ENCODE assay signal across 9 cellular contexts in genomic region chr2:108288534-108289106, GRCh38. TPM values are rescaled to one million over a fixed set of nuclear protein-coding genes. Genes with fewer than 3 reads are reported as not detected.
DNase-seq lines count a peak whose midpoint lies in the region; ATAC-seq and TF ChIP-seq lines count a peak whose summit lies in the region.
"Had no signal": no experiment of that assay in that cellular context is flagged by ENCODE, and none has a peak within 500 bp of the region (broad histone marks: within the 10 kb centered on the region; RNA-seq: fewer than 3 reads in every experiment).

Gene SULT1C2, plus strand, starts transcription at chr2:108288895. Its CDS starts 4,773 bp downstream, at chr2:108293668.

- no peak within 1 kb of the TSS for H3K18ac ChIP-seq in mesendoderm (ENCODE audit: low read length)

- H3K36me3 Mint-ChIP-seq in Calu3 (ENCODE audit: insufficient read depth, unreplicated experiment) = no peaks in the 10 kb centered on the region
- H3K36me3 Mint-ChIP-seq in activated CD4-positive, alpha-beta memory T cell treated with anti-CD3 and anti-CD28 coated beads, Interleukin-2, amount 10 ng/mL, durations not matched to agents 7 days and 5 days (ENCODE audit: low read depth) = no peaks in the 10 kb centered on the region

- H3K4me2 ChIP-seq in mesendoderm (ENCODE audit: low read length) = peak within 1 kb of the TSS; percentile 5

- no peak within 1 kb of the TSS for H4K8ac ChIP-seq in mesendoderm (ENCODE audit: low read depth, low read length)

- POLR2A ChIA-PET in activated CD4-positive, alpha-beta memory T cell treated with anti-CD3 and anti-CD28 coated beads, Interleukin-2, amount 10 ng/mL, durations not matched to agents 7 days and 5 days (lab: Charles Lee) = no interaction called here

- peaks cover 21% of the 10 kb centered on the region for H3K4me1 Mint-ChIP-seq in Calu3 (ENCODE audit: low read depth, unreplicated experiment)
- H3K4me1 Mint-ChIP-seq in activated CD4-positive, alpha-beta memory T cell treated with anti-CD3 and anti-CD28 coated beads, Interleukin-2, amount 10 ng/mL, durations not matched to agents 7 days and 5 days = no peaks in the 10 kb centered on the region
- H3K4me1 Mint-ChIP-seq: CD8-positive, alpha-beta memory T cell had no signal

- H3K79me1 ChIP-seq in mesendoderm (ENCODE audit: low read length) = no peaks in the 10 kb centered on the region

- CTCF ChIA-PET in Calu3 (lab: Charles Lee) = interaction anchor here (0.5 to 0.7 kb wide), 2 partner anchors 174 to 204 kb away, joined by 3 to 4 read pairs; no protein-coding TSS in a partner anchor
- CTCF ChIA-PET in activated CD4-positive, alpha-beta memory T cell treated with anti-CD3 and anti-CD28 coated beads, Interleukin-2, amount 10 ng/mL, durations not matched to agents 7 days and 5 days (lab: Charles Lee) = no interaction called here

- H3K9me3 Mint-ChIP-seq in Calu3 (ENCODE audit: low read depth, unreplicated experiment) = no peaks in the 10 kb centered on the region
- H3K9me3 Mint-ChIP-seq in activated CD4-positive, alpha-beta memory T cell treated with anti-CD3 and anti-CD28 coated beads, Interleukin-2, amount 10 ng/mL, durations not matched to agents 7 days and 5 days = peaks cover 5% of the 10 kb centered on the region

- peak within 1 kb of the TSS; percentile 71 for H3K56ac ChIP-seq in mesendoderm (ENCODE audit: low read length)

- H3K4me3 ChIP-seq in mesendoderm (ENCODE audit: low read length) = no peak within 1 kb of the TSS

- TF ChIP-seq POLR2A in erythroblast (IDR thresholded peaks at IDR 0.05; ENCODE audit: low read length) = no peak

- peaks cover 4% of the 10 kb centered on the region for H3K4me1 ChIP-seq in mesendoderm (ENCODE audit: control insufficient read depth, low read depth, low read length)

- no peak within 1 kb of the TSS for H4K5ac ChIP-seq in mesendoderm (ENCODE audit: low read length)

- TF ChIP-seq CTCF in Calu3 (IDR thresholded peaks at IDR 0.05; ENCODE audit: unreplicated experiment) = no peak

- H2BK5ac ChIP-seq in mesendoderm (ENCODE audit: low read length) = no peak within 1 kb of the TSS

- H2BK120ac ChIP-seq in mesendoderm (ENCODE audit: low read depth, low read length) = no peak within 1 kb of the TSS

- WGBS in mesendoderm (ENCODE audit: extremely low coverage, insufficient coverage, low lambda C conversion rate) = no CpG with 5 or more reads among the region's 7 CpGs

- H3K27me3 ChIP-seq in mesendoderm (ENCODE audit: insufficient read depth, low read length, poor library complexity) = no peaks in the 10 kb centered on the region

- DNase-seq in Calu3 (peak; percentile 17), NCI-H187 treated with DMSO at 0.1 percent for 48 hours (lab: John Stamatoyannopoulos, UW) (peak; percentile 21), cerebellar cortex (ENCODE audit: low spot score) (peak; percentile 6), mesendoderm (peak; percentile 85), erythroblast (lab: John Stamatoyannopoulos, UW) (no peak), NCI-H446 treated with DMSO at 0.1 percent for 48 hours (lab: John Stamatoyannopoulos, UW) (no peak)
- DNase-seq in activated CD4-positive, alpha-beta memory T cell treated with anti-CD3 and anti-CD28 coated beads, Interleukin-2, amount 10 ng/mL, durations not matched to agents 7 days and 5 days = no peak
- DNase-seq: CD8-positive, alpha-beta memory T cell had no signal

- no peak for ATAC-seq in HG03520 (IDR thresholded peaks at IDR 0.05; ENCODE audit: unreplicated experiment)

- no peak within 1 kb of the TSS for H3K4me3 Mint-ChIP-seq in Calu3 (ENCODE audit: low read depth, unreplicated experiment)
- no peak within 1 kb of the TSS for H3K4me3 Mint-ChIP-seq in activated CD4-positive, alpha-beta memory T cell treated with anti-CD3 and anti-CD28 coated beads, Interleukin-2, amount 10 ng/mL, durations not matched to agents 7 days and 5 days
- H3K4me3 Mint-ChIP-seq: CD8-positive, alpha-beta memory T cell had no signal

- intact Hi-C loops in Calu3 (cut with micrococcal nuclease; ENCODE audit: unreplicated experiment) = loop anchor here (5.0 kb wide), 1 partner anchor 54 kb away; no protein-coding TSS in a partner anchor

- H3K23ac ChIP-seq in mesendoderm (ENCODE audit: low read length) = no peak within 1 kb of the TSS

- H3K27ac Mint-ChIP-seq in Calu3 (ENCODE audit: unreplicated experiment) = no peak within 1 kb of the TSS
- H3K27ac Mint-ChIP-seq in activated CD4-positive, alpha-beta memory T cell treated with anti-CD3 and anti-CD28 coated beads, Interleukin-2, amount 10 ng/mL, durations not matched to agents 7 days and 5 days = no peak within 1 kb of the TSS
- H3K27ac Mint-ChIP-seq: CD8-positive, alpha-beta memory T cell had no signal

- no peak within 1 kb of the TSS for H3K9ac ChIP-seq in mesendoderm (ENCODE audit: low read length)

- no peak within 1 kb of the TSS for H2BK15ac ChIP-seq in mesendoderm (replicated peaks; ENCODE audit: low read depth)

- H3K4ac ChIP-seq in mesendoderm (ENCODE audit: low read depth, low read length) = no peak within 1 kb of the TSS

- no peaks in the 10 kb centered on the region for H3K79me2 ChIP-seq in mesendoderm (ENCODE audit: control insufficient read depth, insufficient read depth, low read length)

- H2AK5ac ChIP-seq in mesendoderm (ENCODE audit: low read length) = no peak within 1 kb of the TSS

- H3K36me3 ChIP-seq in mesendoderm (ENCODE audit: control insufficient read depth, insufficient read depth, low read length) = no peaks in the 10 kb centered on the region

- no peak within 1 kb of the TSS for H3K27ac ChIP-seq in mesendoderm (ENCODE audit: low read depth, low read length)

- no peaks in the 10 kb centered on the region for H3K27me3 Mint-ChIP-seq in Calu3 (ENCODE audit: unreplicated experiment)
- H3K27me3 Mint-ChIP-seq in activated CD4-positive, alpha-beta memory T cell treated with anti-CD3 and anti-CD28 coated beads, Interleukin-2, amount 10 ng/mL, durations not matched to agents 7 days and 5 days = peaks cover 3% of the 10 kb centered on the region

- BruUV-seq in Calu3 (replicated peaks; lab: Mats Ljungman, UMichigan) = no TSS peak

RNA-seq across cellular contexts. Expression of gene SULT1C2, which starts in this region (rescaled TPM):
- 2.0 and 5.2 TPM in 2 replicates for total RNA-seq in Calu3 (2022)
- polyA plus RNA-seq in mesendoderm (2013, experiment 1 of 2) = 1.3 TPM
- polyA plus RNA-seq in mesendoderm (2013, experiment 2 of 2) = 1.5 TPM
- total RNA-seq in activated CD4-positive, alpha-beta memory T cell treated with anti-CD3 and anti-CD28 coated beads, Interleukin-2, amount 10 ng/mL, durations not matched to agents 7 days and 5 days = not detected
- total RNA-seq: CD8-positive, alpha-beta memory T cell had no signal
- polyA plus RNA-seq: CD8-positive, alpha-beta memory T cell had no signal

Comparison
In these comparisons a context has a peak if more than half of its experiments do, and no peak if none do; other contexts are left out.
1. DNase-seq: peak in Calu3 (single experiment), NCI-H187 treated with DMSO at 0.1 percent for 48 hours (single experiment), cerebellar cortex (single experiment) and mesendoderm (single experiment); none in erythroblast (0 of 2), activated CD4-positive, alpha-beta memory T cell treated with anti-CD3 and anti-CD28 coated beads, Interleukin-2, amount 10 ng/mL, durations not matched to agents 7 days and 5 days (single experiment) and NCI-H446 treated with DMSO at 0.1 percent for 48 hours (single experiment).